8 cellular contexts compared by ENCODE assay signal in the genomic region with DNA sequence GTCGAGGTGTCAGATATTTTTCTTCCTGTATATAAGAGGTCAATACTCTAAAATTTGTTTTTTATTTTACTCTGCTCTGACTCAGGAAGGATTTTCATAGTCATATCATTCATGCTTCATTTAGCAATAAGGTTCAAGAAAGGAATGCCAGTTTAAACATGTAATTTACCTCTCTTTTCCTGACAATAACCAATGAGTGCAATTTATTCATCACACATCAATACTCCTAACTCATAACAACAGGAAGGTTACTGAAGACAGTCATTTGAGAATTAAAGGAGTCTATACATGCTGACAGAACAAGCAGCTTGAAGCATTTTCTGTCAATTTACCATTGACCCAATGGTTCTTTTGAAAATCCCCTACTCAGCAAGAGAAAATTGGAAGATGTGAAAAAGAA.
"Had no signal": no experiment of that assay in that cellular context is flagged by ENCODE, and none has a peak within 500 bp of the region (broad histone marks: within the 10 kb centered on the region; RNA-seq: fewer than 3 reads in every experiment).

No MANE protein-coding gene starts in this region.

- H3K4me1 ChIP-seq: HAP-1 had no signal

- ATAC-seq: HCT116, HepG2 had no signal

- H3K27ac ChIP-seq: GM23248, HL-60 had no signal

- FAIRE-seq: HepG2 had no signal

- H3K9me3 ChIP-seq: HAP-1 had no signal

- H3K36me3 ChIP-seq: HAP-1 had no signal

- H3K4me3 ChIP-seq: GM23248, HAP-1 had no signal

- DNase-seq: GM23248, GOT3, H7, HFFc6 had no signal

- H3K9me3 Mint-ChIP-seq: HFFc6 had no signal

- H3K27ac Mint-ChIP-seq: HFFc6 had no signal
